ENCODE assay signal across 20 cellular contexts in the genomic region with DNA sequence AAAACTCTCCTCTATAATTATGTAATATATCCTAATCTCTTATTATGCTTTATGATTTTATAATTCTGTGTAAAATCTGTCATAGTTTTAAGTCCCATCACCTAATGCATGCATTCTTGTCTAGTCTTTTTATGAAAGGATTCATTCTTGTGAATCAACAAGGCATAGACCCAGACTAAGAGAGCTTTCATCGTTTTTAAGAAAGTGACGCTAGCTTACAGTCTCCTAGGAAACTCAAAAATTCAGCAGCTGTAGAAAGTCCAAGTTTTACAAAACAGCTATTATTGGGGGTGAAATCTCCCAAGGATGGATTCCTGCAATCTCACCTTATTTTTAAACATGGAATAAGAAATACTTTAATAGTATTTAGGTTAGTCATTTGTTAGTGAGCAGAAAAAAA.
"Had no signal": no experiment of that assay in that cellular context is flagged by ENCODE, and none has a peak within 500 bp of the region (broad histone marks: within the 10 kb centered on the region; RNA-seq: fewer than 3 reads in every experiment).

No MANE protein-coding gene starts in this region.

- H3K36me3 Mint-ChIP-seq: naive thymus-derived CD4-positive, alpha-beta T cell; stimulated activated naive B cell treated with anti-CD40 and anti-IgM and Interleukin-4, amounts not matched to agents 10 μg/mL and 1 μg/mL and 100 μg/mL, for 72 hours; type B pancreatic cell had no signal

- H3K9me3 Mint-ChIP-seq: dendritic cell treated with granulocyte-macrophage colony-stimulating factor and Interleukin-4, amounts not matched to agents 40 ng/mL and 50 ng/mL, for 4 days; naive thymus-derived CD4-positive, alpha-beta T cell; stimulated activated naive B cell treated with anti-CD40 and anti-IgM and Interleukin-4, amounts not matched to agents 10 μg/mL and 1 μg/mL and 100 μg/mL, for 72 hours; type B pancreatic cell had no signal

- H3K4me3 ChIP-seq: heart left ventricle, lung, pancreas, prostate gland, sigmoid colon, skin epidermis, stomach, suprapubic skin, thyroid gland had no signal

- H3K27me3 ChIP-seq: foreskin keratinocyte, heart left ventricle, pancreas, sigmoid colon, stomach, suprapubic skin, thyroid gland had no signal

- DNase-seq: erythroblast; foreskin keratinocyte; heart left ventricle; left colon; left ventricle myocardium superior; mesenchymal stem cell; naive thymus-derived CD4-positive, alpha-beta T cell; pancreas; sigmoid colon; stimulated activated CD4-positive, alpha-beta T cell treated with anti-CD3 and anti-CD28 coated beads, Interleukin-2, amount 100 ng/mL, for 24 hours; stimulated activated CD4-positive, alpha-beta T cell treated with anti-CD3 and anti-CD28 coated beads, Interleukin-4, amount 100 ng/mL, for 4 hours; stimulated activated naive B cell treated with anti-CD40 and anti-IgM and Interleukin-4, amounts not matched to agents 10 μg/mL and 1 μg/mL and 100 μg/mL, for 72 hours; stomach; thyroid gland had no signal

- H3K36me3 ChIP-seq: heart left ventricle, pancreas, prostate gland, sigmoid colon, stomach, suprapubic skin, thyroid gland had no signal

- H3K9me3 ChIP-seq: heart left ventricle, pancreas, prostate gland, sigmoid colon, stomach, suprapubic skin, thyroid gland had no signal

- H3K27ac Mint-ChIP-seq: dendritic cell treated with granulocyte-macrophage colony-stimulating factor and Interleukin-4, amounts not matched to agents 40 ng/mL and 50 ng/mL, for 4 days; naive thymus-derived CD4-positive, alpha-beta T cell; stimulated activated naive B cell treated with anti-CD40 and anti-IgM and Interleukin-4, amounts not matched to agents 10 μg/mL and 1 μg/mL and 100 μg/mL, for 72 hours; type B pancreatic cell had no signal

- H3K4me1 ChIP-seq: foreskin keratinocyte, heart left ventricle, pancreas, prostate gland, sigmoid colon, stomach, suprapubic skin, thyroid gland had no signal

- H3K27ac ChIP-seq: foreskin keratinocyte, heart left ventricle, pancreas, prostate gland, sigmoid colon, skin epidermis, stomach, suprapubic skin, thyroid gland had no signal

- H3K4me1 Mint-ChIP-seq: naive thymus-derived CD4-positive, alpha-beta T cell; stimulated activated naive B cell treated with anti-CD40 and anti-IgM and Interleukin-4, amounts not matched to agents 10 μg/mL and 1 μg/mL and 100 μg/mL, for 72 hours had no signal

- H3K27me3 Mint-ChIP-seq: dendritic cell treated with granulocyte-macrophage colony-stimulating factor and Interleukin-4, amounts not matched to agents 40 ng/mL and 50 ng/mL, for 4 days; naive thymus-derived CD4-positive, alpha-beta T cell; stimulated activated naive B cell treated with anti-CD40 and anti-IgM and Interleukin-4, amounts not matched to agents 10 μg/mL and 1 μg/mL and 100 μg/mL, for 72 hours; type B pancreatic cell had no signal

- H3K4me3 Mint-ChIP-seq: dendritic cell treated with granulocyte-macrophage colony-stimulating factor and Interleukin-4, amounts not matched to agents 40 ng/mL and 50 ng/mL, for 4 days; naive thymus-derived CD4-positive, alpha-beta T cell; stimulated activated naive B cell treated with anti-CD40 and anti-IgM and Interleukin-4, amounts not matched to agents 10 μg/mL and 1 μg/mL and 100 μg/mL, for 72 hours; type B pancreatic cell had no signal

- ATAC-seq: foreskin keratinocyte; heart left ventricle; left colon; left ventricle myocardium superior; naive thymus-derived CD4-positive, alpha-beta T cell; pancreas; stimulated activated naive B cell treated with anti-CD40 and anti-IgM and Interleukin-4, amounts not matched to agents 10 μg/mL and 1 μg/mL and 100 μg/mL, for 72 hours had no signal
